In the genomic region with DNA sequence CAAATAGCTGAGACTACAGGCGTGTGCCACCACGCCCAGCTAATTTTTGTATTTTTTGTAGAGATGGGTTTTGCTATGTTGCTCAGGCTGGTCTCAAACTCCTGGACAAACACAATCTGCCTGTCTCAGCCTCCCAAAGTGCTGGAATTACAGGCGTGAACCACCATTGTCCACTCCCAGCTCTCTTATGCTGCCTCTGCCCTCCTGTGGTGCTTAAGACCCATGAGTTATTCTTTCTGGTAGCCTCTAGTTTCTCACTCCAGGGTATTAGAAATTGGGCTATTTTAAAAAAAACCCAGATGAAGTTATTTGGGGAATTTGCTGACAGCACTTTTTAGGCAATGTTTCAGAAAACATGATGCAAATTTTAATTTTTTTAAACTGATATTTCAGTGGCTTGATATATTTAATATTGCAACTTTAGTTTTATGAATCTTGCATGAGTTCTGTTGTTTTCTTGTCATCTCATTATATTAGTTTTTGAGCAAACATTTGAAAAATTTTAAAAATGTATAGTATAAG, we compare ENCODE assay signal across 20 cellular contexts.
A peak's percentile ranks its signal among the peaks of the same experiment; 100 is the strongest.
DNase-seq lines count a peak whose midpoint lies in the region; ATAC-seq, FAIRE-seq and TF ChIP-seq lines count a peak whose summit lies in the region.
"Had no signal": no experiment of that assay in that cellular context is flagged by ENCODE, and none has a peak within 500 bp of the region (broad histone marks: within the 10 kb centered on the region; RNA-seq: fewer than 3 reads in every experiment).

No MANE protein-coding gene starts in this region.

- TF ChIP-seq CTCF in OCI-LY3 (IDR thresholded peaks at IDR 0.05; ENCODE audit: low read depth, low read length) (0 out of 2 replicates have a peak, but pooled peaks have one; percentile 7), endothelial cell (IDR thresholded peaks at IDR 0.05; ENCODE audit: unreplicated experiment) (no peak), neural progenitor cell (IDR thresholded peaks at IDR 0.05) (no peak)

- H3K27ac Mint-ChIP-seq in endothelial cell (ENCODE audit: unreplicated experiment) (peak overlapping the region; percentile 57), neural progenitor cell (no peak overlapping the region)
- H3K27ac Mint-ChIP-seq: CD4-positive, alpha-beta memory T cell had no signal

- peaks cover 17% of the 10 kb centered on the region for H4K20me1 ChIP-seq in OCI-LY3 (ENCODE audit: insufficient read depth, low read length)
- H4K20me1 ChIP-seq in neural progenitor cell (ENCODE audit: low read depth): no peaks in the 10 kb centered on the region

- H3K27ac ChIP-seq in OCI-LY3 (ENCODE audit: low read length) (no peak overlapping the region), neural progenitor cell (no peak overlapping the region)
- H3K27ac ChIP-seq: KMS-11 had no signal

- H2AFZ ChIP-seq in OCI-LY3 (ENCODE audit: low read depth, low read length) (no peak overlapping the region), neural progenitor cell (replicated peaks) (no peak overlapping the region)

- H3F3A ChIP-seq in neural progenitor cell (ENCODE audit: low read depth): no peaks in the 10 kb centered on the region

- DNase-seq in endothelial cell (ENCODE audit: low spot score): no peak
- DNase-seq in neural progenitor cell (ENCODE audit: low spot score): peak; percentile 35
- DNase-seq: ACHN; BE2C; Calu3; CD4-positive, alpha-beta memory T cell; DMS53; NCI-H1048; NCI-H1436 treated with DMSO at 0.1 percent for 48 hours; NCI-H2081; NCI-H510A treated with DMSO at 0.1 percent for 48 hours; SHP77 had no signal

- H3K9me3 ChIP-seq in OCI-LY3 (ENCODE audit: insufficient read depth, low read length) (no peaks in the 10 kb centered on the region), neural progenitor cell (ENCODE audit: low read depth) (no peaks in the 10 kb centered on the region)
- H3K9me3 ChIP-seq: BE2C had no signal

- peak; percentile 23 for FAIRE-seq in G401.6 (lab: Jason Lieb, UNC)
- FAIRE-seq: GM18507, RCC 7860 had no signal

- no peaks in the 10 kb centered on the region for H3K36me3 Mint-ChIP-seq in endothelial cell (ENCODE audit: low read depth, unreplicated experiment)
- no peaks in the 10 kb centered on the region for H3K36me3 Mint-ChIP-seq in neural progenitor cell

- H3K4me3 Mint-ChIP-seq in endothelial cell (ENCODE audit: unreplicated experiment) (no peak overlapping the region), neural progenitor cell (no peak overlapping the region)
- H3K4me3 Mint-ChIP-seq: CD4-positive, alpha-beta memory T cell had no signal

- H3K27me3 Mint-ChIP-seq in endothelial cell (ENCODE audit: unreplicated experiment) (no peaks in the 10 kb centered on the region), neural progenitor cell (ENCODE audit: insufficient read depth, low read depth) (no peaks in the 10 kb centered on the region)
- H3K27me3 Mint-ChIP-seq: CD4-positive, alpha-beta memory T cell had no signal

- no peak for ATAC-seq in HG03432 (IDR thresholded peaks at IDR 0.05; ENCODE audit: unreplicated experiment)
- no peak for ATAC-seq in GM18498 (IDR thresholded peaks at IDR 0.05; ENCODE audit: unreplicated experiment)
- no peak for ATAC-seq in HG02885 (IDR thresholded peaks at IDR 0.05; ENCODE audit: poor library complexity, unreplicated experiment)

- H3K36me3 ChIP-seq in OCI-LY3 (replicated peaks; ENCODE audit: low read depth, low read length) (no peaks in the 10 kb centered on the region), neural progenitor cell (no peaks in the 10 kb centered on the region)
- H3K36me3 ChIP-seq: BE2C had no signal

- H3K27me3 ChIP-seq in OCI-LY3 (ENCODE audit: low read depth, low read length) (peaks cover 51% of the 10 kb centered on the region), neural progenitor cell (no peaks in the 10 kb centered on the region)
- H3K27me3 ChIP-seq: BE2C had no signal

- H3K4me1 ChIP-seq in OCI-LY3 (ENCODE audit: low read length) (peaks cover 25% of the 10 kb centered on the region), neural progenitor cell (no peaks in the 10 kb centered on the region)
- H3K4me1 ChIP-seq: BE2C had no signal

- H3K4me2 ChIP-seq in OCI-LY3 (ENCODE audit: low read length) (no peak overlapping the region), neural progenitor cell (no peak overlapping the region)
- H3K4me2 ChIP-seq: KMS-11 had no signal

- H3K4me1 Mint-ChIP-seq in endothelial cell (ENCODE audit: unreplicated experiment) (peaks cover 8% of the 10 kb centered on the region), neural progenitor cell (no peaks in the 10 kb centered on the region)

- no peaks in the 10 kb centered on the region for H3K79me2 ChIP-seq in OCI-LY3 (ENCODE audit: low read length)
- no peaks in the 10 kb centered on the region for H3K79me2 ChIP-seq in neural progenitor cell (ENCODE audit: low read depth)

- H3K9ac ChIP-seq in OCI-LY3 (ENCODE audit: low read length): no peak overlapping the region
- no peak overlapping the region for H3K9ac ChIP-seq in neural progenitor cell
- H3K9ac ChIP-seq: KMS-11 had no signal

- H3K4me3 ChIP-seq in OCI-LY3 (ENCODE audit: low read length) (no peak overlapping the region), neural progenitor cell (no peak overlapping the region)

- no peaks in the 10 kb centered on the region for H3K9me3 Mint-ChIP-seq in endothelial cell (ENCODE audit: unreplicated experiment)
- no peaks in the 10 kb centered on the region for H3K9me3 Mint-ChIP-seq in neural progenitor cell
- H3K9me3 Mint-ChIP-seq: CD4-positive, alpha-beta memory T cell had no signal
